Comparison of ENCODE assay signal across 16 cellular contexts in the genomic region with DNA sequence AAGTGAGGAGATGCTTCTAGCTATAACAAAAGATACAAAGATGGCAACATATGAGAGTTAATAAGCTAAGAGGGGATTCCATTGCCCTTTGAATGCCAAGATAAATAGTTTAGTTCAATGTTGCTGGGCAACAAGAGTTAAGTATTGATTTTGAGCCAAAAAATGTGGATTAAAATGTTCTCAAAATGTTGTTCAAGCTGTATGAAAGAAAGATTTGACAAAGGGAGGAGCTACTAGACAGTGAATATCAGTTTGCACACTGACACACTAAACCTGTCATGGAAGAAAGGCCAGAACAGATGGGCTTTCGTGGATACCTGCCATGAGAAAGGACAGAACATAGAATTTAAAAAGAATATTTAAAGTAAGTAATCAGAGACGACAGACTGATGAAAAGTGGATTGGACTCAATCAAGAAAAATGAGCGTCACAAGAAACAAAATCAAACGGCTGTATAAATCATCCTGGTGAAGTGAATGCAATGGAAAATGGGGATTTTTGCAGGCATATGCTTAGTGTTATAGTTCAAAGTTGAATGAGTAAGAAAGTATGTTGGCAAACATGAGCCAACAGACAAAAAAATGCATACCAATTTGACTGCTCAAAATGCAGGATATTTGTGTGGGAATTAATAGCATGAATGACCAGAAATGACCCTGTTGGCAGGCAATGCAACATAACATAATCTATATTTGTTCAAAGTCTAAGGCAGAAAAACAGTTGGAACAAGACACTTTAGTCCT. TPM values are rescaled to one million over a fixed set of nuclear protein-coding genes. Genes with fewer than 3 reads are reported as not detected.
DNase-seq lines count a peak whose midpoint lies in the region; ATAC-seq and TF ChIP-seq lines count a peak whose summit lies in the region.
"Had no signal": no experiment of that assay in that cellular context is flagged by ENCODE, and none has a peak within 500 bp of the region (broad histone marks: within the 10 kb centered on the region; RNA-seq: fewer than 3 reads in every experiment).

No MANE protein-coding gene starts in this region.

- no peak for TF ChIP-seq CTCF in retinal pigment epithelial cell (conservative IDR thresholded peaks at IDR 0.05; ENCODE audit: low read depth, low read length)

- no peak overlapping the region for H2AK5ac ChIP-seq in trophoblast cell (ENCODE audit: low read length)

- H3K79me2 ChIP-seq in GM23248 (ENCODE audit: insufficient read depth) (peaks cover 100% of the 10 kb centered on the region), trophoblast cell (ENCODE audit: control insufficient read depth, insufficient read depth, low read length, poor library complexity) (peaks cover 3% of the 10 kb centered on the region)

- H3K4ac ChIP-seq in trophoblast cell (ENCODE audit: low read depth, low read length): no peak overlapping the region

- ATAC-seq in T-helper 17 cell (no peak), HG02938 (IDR thresholded peaks at IDR 0.05; ENCODE audit: unreplicated experiment) (no peak)
- ATAC-seq: activated T-cell treated with anti-CD3 and anti-CD28 coated beads, Interleukin-2, amount 50 U/mL, for 72 hours; K562 had no signal

- H2AFZ ChIP-seq in GM23248 (no peak overlapping the region), trophoblast cell (ENCODE audit: insufficient read depth, low read length, poor library complexity) (no peak overlapping the region)

- no peaks in the 10 kb centered on the region for H3K9me3 ChIP-seq in GM23248 (ENCODE audit: low read depth)
- no peaks in the 10 kb centered on the region for H3K9me3 ChIP-seq in T-helper 17 cell (ENCODE audit: control insufficient read depth, low read length, poor library complexity, severe bottlenecking)
- no peaks in the 10 kb centered on the region for H3K9me3 ChIP-seq in trophoblast cell (ENCODE audit: insufficient read depth, low read depth, low read length)
- H3K9me3 ChIP-seq: esophagus squamous epithelium, neutrophil had no signal

- DNase-seq in GM23248: peak; percentile 79
- DNase-seq in NCI-H446 treated with DMSO at 0.1 percent for 48 hours (lab: John Stamatoyannopoulos, UW): peak; percentile 96
- peak; percentile 72 for DNase-seq in fibroblast of peridontal ligament (ENCODE audit: extremely low read depth)
- DNase-seq in retinal pigment epithelial cell (ENCODE audit: low read depth): peak; percentile 55
- no peak for DNase-seq in T-helper 17 cell
- DNase-seq in stimulated activated CD4-positive, alpha-beta T cell treated with anti-CD3 and anti-CD28 coated beads, Interleukin-1b, Interleukin-23, amount 100 ng/mL, for 48 hours: no peak
- DNase-seq in trophoblast cell: no peak
- DNase-seq: activated T-cell treated with anti-CD3 and anti-CD28 coated beads, Interleukin-2, amount 50 U/mL, for 72 hours; amniotic stem cell; DMS53; esophagus squamous epithelium; H9; NCI-H187 had no signal

- no peak overlapping the region for H3K14ac ChIP-seq in trophoblast cell (ENCODE audit: low read length)

- no peak overlapping the region for H4K91ac ChIP-seq in trophoblast cell (ENCODE audit: low read depth, low read length)

- H3K9ac ChIP-seq in GM23248 (peak overlapping the region; percentile 27), trophoblast cell (ENCODE audit: low read length) (no peak overlapping the region)

- no peak overlapping the region for H3K18ac ChIP-seq in trophoblast cell (ENCODE audit: low read length)

- no peak overlapping the region for H4K12ac ChIP-seq in trophoblast cell (ENCODE audit: low read depth, low read length)

- H3K27ac Mint-ChIP-seq in T-helper 17 cell: no peak overlapping the region

- H2BK12ac ChIP-seq in trophoblast cell (ENCODE audit: low read length): no peak overlapping the region

- H3K9me2 ChIP-seq in GM23248 (ENCODE audit: insufficient read depth): no peaks in the 10 kb centered on the region

- no peaks in the 10 kb centered on the region for H3K36me3 Mint-ChIP-seq in T-helper 17 cell (ENCODE audit: low read depth)

- WGBS in GM23248 (ENCODE audit: low coverage in 1 of 2, low lambda C conversion rate in 2 of 2, missing lambda C conversion rate in 2 of 2), 2 experiments: 2 to 3% methylated on average over 4 of the region's 4 CpGs
- no CpG with 5 or more reads among the region's 4 CpGs for WGBS in trophoblast cell (ENCODE audit: extremely low coverage, insufficient coverage, insufficient read length)

- no peaks in the 10 kb centered on the region for H3K79me1 ChIP-seq in trophoblast cell (ENCODE audit: low read length)

- peak overlapping the region; percentile 94 for H3K4me2 ChIP-seq in GM23248 (ENCODE audit: unreplicated experiment)
- H3K4me2 ChIP-seq in trophoblast cell (ENCODE audit: low read length): no peak overlapping the region

- no peak overlapping the region for H2BK5ac ChIP-seq in trophoblast cell (ENCODE audit: low read depth, low read length, poor library complexity)

- in situ Hi-C loops in GM23248 (cut with MboI): loop anchor here (10.0 to 25.0 kb wide), 3 partner anchors 337 to 1162 kb away; no protein-coding TSS in a partner anchor

- H3K4me3 ChIP-seq in GM23248: peak overlapping the region; percentile 98
- no peak overlapping the region for H3K4me3 ChIP-seq in retinal pigment epithelial cell (ENCODE audit: low read length)
- H3K4me3 ChIP-seq in trophoblast cell (ENCODE audit: low read depth, low read length): no peak overlapping the region
- H3K4me3 ChIP-seq: K562 had no signal

- H3K4me1 Mint-ChIP-seq in T-helper 17 cell: no peaks in the 10 kb centered on the region

- no peak overlapping the region for H2BK120ac ChIP-seq in trophoblast cell (ENCODE audit: insufficient read depth, low read length, poor library complexity)

- H4K20me1 ChIP-seq in GM23248 (ENCODE audit: insufficient read depth): no peaks in the 10 kb centered on the region

- H3K27me3 ChIP-seq in GM23248 (replicated peaks; ENCODE audit: insufficient read depth) (no peaks in the 10 kb centered on the region), trophoblast cell (ENCODE audit: insufficient read depth, low read length) (no peaks in the 10 kb centered on the region)
- H3K27me3 ChIP-seq: esophagus squamous epithelium, neutrophil had no signal

- no peak overlapping the region for H4K8ac ChIP-seq in trophoblast cell (ENCODE audit: low read depth, low read length)

- H3K4me3 Mint-ChIP-seq in T-helper 17 cell: no peak overlapping the region
- H3K4me3 Mint-ChIP-seq: activated T-cell treated with anti-CD3 and anti-CD28 coated beads, Interleukin-2, amount 50 U/mL, for 72 hours; H9 had no signal

- peak overlapping the region; percentile 88 for H3K27ac ChIP-seq in GM23248
- H3K27ac ChIP-seq in trophoblast cell (ENCODE audit: low read depth, low read length): no peak overlapping the region
- H3K27ac ChIP-seq: neutrophil had no signal

- H3K4me1 ChIP-seq in GM23248 (ENCODE audit: insufficient read depth) (peaks cover 58% of the 10 kb centered on the region), trophoblast cell (ENCODE audit: control insufficient read depth in 1 of 2, insufficient read depth in 2 of 2, low read length in 2 of 2) (peaks cover 3 to 6% of the 10 kb centered on the region in 2 experiments)

- H3K23ac ChIP-seq in trophoblast cell (ENCODE audit: low read length): no peak overlapping the region

- peaks cover 89% of the 10 kb centered on the region for H3F3A ChIP-seq in GM23248 (ENCODE audit: insufficient read depth)

- no peaks in the 10 kb centered on the region for H3K27me3 Mint-ChIP-seq in T-helper 17 cell

- H3K36me3 ChIP-seq in GM23248 (ENCODE audit: low read depth) (peaks cover 92% of the 10 kb centered on the region), trophoblast cell (ENCODE audit: control insufficient read depth in 1 of 2, insufficient read depth in 2 of 2, low read length in 2 of 2) (peaks cover 10 to 15% of the 10 kb centered on the region in 2 experiments)
- H3K36me3 ChIP-seq: neutrophil had no signal

RNA-seq across cellular contexts. Expression of gene PCDH18, which starts 7.5 kb away (rescaled TPM):
- 236 and 255 TPM in 2 replicates for total RNA-seq in GM23248 (2014; rRNA removed; shearing (Covaris generic))
- polyA plus RNA-seq in GM23248 (2016; fragmentation: Nextera tagmentation; extraction: Ambion mirVana): 114 and 119 TPM in 2 replicates
- under 1 TPM in 1 of 2 donors, not detected in 1; 0.05 TPM for total RNA-seq in T-helper 17 cell
- 24.3 and 26.5 TPM in 2 replicates for polyA plus RNA-seq in trophoblast cell (2013)
- total RNA-seq: activated T-cell treated with anti-CD3 and anti-CD28 coated beads, Interleukin-2, amount 50 U/mL, for 72 hours had no signal

Comparison
In these comparisons a context has a peak if more than half of its experiments do, and no peak if none do; other contexts are left out.
1. DNase-seq: peak in GM23248 (single experiment), NCI-H446 treated with DMSO at 0.1 percent for 48 hours (single experiment), fibroblast of peridontal ligament (single experiment) and retinal pigment epithelial cell (single experiment); none in T-helper 17 cell (0 of 3), stimulated activated CD4-positive, alpha-beta T cell treated with anti-CD3 and anti-CD28 coated beads, Interleukin-1b, Interleukin-23, amount 100 ng/mL, for 48 hours (single experiment) and trophoblast cell (0 of 2).
2. RNA of gene PCDH18, which starts 7.5 kb away (total RNA-seq): 236 to 255 TPM in GM23248; 0.05 TPM in T-helper 17 cell; every median in the first group is over 100 times any median in the second.